Comparison of ENCODE assay signal across 1 cellular context in genomic region chr2:200482194-200482593, GRCh38.
A peak's percentile ranks its signal among the peaks of the same experiment; 100 is the strongest.
TF ChIP-seq lines count a peak whose summit lies in the region.

No MANE protein-coding gene starts in this region.

TF ChIP-seq in GM12878, 131 proteins besides CTCF, POLR2A, EP300 and RAD21:
- TF ChIP-seq GATAD2B (conservative IDR thresholded peaks at IDR 0.05; ENCODE audit: low read depth) = 0 out of 2 replicates have a peak, but pooled peaks have one; percentile 21
- TF ChIP-seq ZBTB11 (CRISPR knock-in tag; IDR thresholded peaks at IDR 0.05) = no peak
